ENCODE assay signal across 23 cellular contexts in genomic region chr10:121416071-121416470, GRCh38.
DNase-seq lines count a peak whose midpoint lies in the region; ATAC-seq, FAIRE-seq and TF ChIP-seq lines count a peak whose summit lies in the region.
"Had no signal": no experiment of that assay in that cellular context is flagged by ENCODE, and none has a peak within 500 bp of the region (broad histone marks: within the 10 kb centered on the region; RNA-seq: fewer than 3 reads in every experiment).

No MANE protein-coding gene starts in this region.

- FAIRE-seq in bronchial epithelial cell (lab: Jason Lieb, UNC): no peak
- FAIRE-seq in keratinocyte (lab: Jason Lieb, UNC): peak; percentile 86
- FAIRE-seq: A549, GM12891, GM18507 had no signal

- no peak for TF ChIP-seq CTCF in Caco-2 (IDR thresholded peaks at IDR 0.05; ENCODE audit: insufficient read depth in 1 of 2, low read depth in 1 of 2, low read length in 1 of 2, severe bottlenecking in 1 of 2, unreplicated experiment in 1 of 2)
- TF ChIP-seq CTCF in bronchial epithelial cell (IDR thresholded peaks at IDR 0.05; ENCODE audit: insufficient read depth, low read length, severe bottlenecking): no peak
- no peak for TF ChIP-seq CTCF in keratinocyte (optimal IDR thresholded peaks at IDR 0.05 in 1 of 3, IDR thresholded peaks at IDR 0.05 in 1 of 3, conservative IDR thresholded peaks at IDR 0.05 in 1 of 3; ENCODE audit: extremely low read depth in 1 of 3, insufficient read depth in 2 of 3, low read length in 3 of 3)

- no peak overlapping the region for H3K4me2 ChIP-seq in keratinocyte (ENCODE audit: control insufficient read depth, extremely low read depth, insufficient read depth, low read depth, low read length)
- H3K4me2 ChIP-seq: A549; BLaER1 treated with 17β-estradiol and CSF1 and Interleukin-3, amounts not matched to agents 10 nM and 100 nM; GM23338 had no signal

- POLR2A ChIA-PET in Caco-2 (lab: Charles Lee): interaction anchor here (0.5 kb wide), 1 partner anchor 10 kb away, joined by 3 read pairs; no protein-coding TSS in a partner anchor

- intact Hi-C loops in Caco-2 (cut with micrococcal nuclease; ENCODE audit: unreplicated experiment): no loop called here

- no peak overlapping the region for H3K9ac ChIP-seq in keratinocyte (ENCODE audit: control insufficient read depth, extremely low read depth, insufficient read depth, low read length)
- H3K9ac ChIP-seq: BLaER1 treated with 17β-estradiol and CSF1 and Interleukin-3, amounts not matched to agents 10 nM and 100 nM had no signal

- H3K9me3 ChIP-seq in Caco-2 (no peaks in the 10 kb centered on the region), keratinocyte (ENCODE audit: control insufficient read depth, low read depth, low read length) (no peaks in the 10 kb centered on the region)
- H3K9me3 ChIP-seq: A549, BE2C had no signal

- peaks cover 14% of the 10 kb centered on the region for H3K4me1 Mint-ChIP-seq in Caco-2 (ENCODE audit: low read depth, unreplicated experiment)
- H3K4me1 Mint-ChIP-seq: CD14-positive monocyte; CD8-positive, alpha-beta memory T cell; GM23338 had no signal

- DNase-seq in Caco-2 (no peak), bronchial epithelial cell (ENCODE audit: low read depth) (peak; percentile 63), keratinocyte (ENCODE audit: low read depth, low spot score) (peak; percentile 23), SW480 (ENCODE audit: low spot score) (no peak), NCI-H2227 (lab: John Stamatoyannopoulos, UW; ENCODE audit: unreplicated experiment) (no peak)
- DNase-seq: 8988T; ACHN; AML-193; BE2C; Calu3; CD4-positive, alpha-beta T cell; CD8-positive, alpha-beta memory T cell; DMS53; DMS79 treated with DMSO at 0.1 percent for 48 hours; GF-D8; H9 had no signal

- H3K36me3 Mint-ChIP-seq in Caco-2 (ENCODE audit: insufficient read depth, unreplicated experiment): no peaks in the 10 kb centered on the region
- H3K36me3 Mint-ChIP-seq: CD14-positive monocyte; CD8-positive, alpha-beta memory T cell had no signal

- dilution Hi-C loops in keratinocyte (cut with MboI; ENCODE audit: extremely low pct_ligation_motif_present, low sequenced_read_pairs): no loop called here

- BruUV-seq in Caco-2 (replicated peaks; lab: Mats Ljungman, UMichigan): no TSS peak

- H3K4me3 ChIP-seq in Caco-2 (ENCODE audit: low read depth, low read length) (no peak overlapping the region), bronchial epithelial cell (ENCODE audit: low read depth, low read length) (no peak overlapping the region), keratinocyte (ENCODE audit: control insufficient read depth in 2 of 3, extremely low read depth in 1 of 3, insufficient read depth in 2 of 3, low read depth in 1 of 3, low read length in 3 of 3) (no peak overlapping the region)
- H3K4me3 ChIP-seq: A549; BLaER1 treated with 17β-estradiol and CSF1 and Interleukin-3, amounts not matched to agents 10 nM and 100 nM; GM23338 had no signal

- H3K27me3 ChIP-seq in Caco-2 (replicated peaks; ENCODE audit: control insufficient read depth, insufficient read depth, low read length): no peaks in the 10 kb centered on the region
- H3K27me3 ChIP-seq in bronchial epithelial cell (ENCODE audit: control insufficient read depth, insufficient read depth, low read length): no peaks in the 10 kb centered on the region
- no peaks in the 10 kb centered on the region for H3K27me3 ChIP-seq in keratinocyte (ENCODE audit: control insufficient read depth, extremely low read depth, insufficient read depth, low read length)
- H3K27me3 ChIP-seq: BE2C; BLaER1 treated with 17β-estradiol and CSF1 and Interleukin-3, amounts not matched to agents 10 nM and 100 nM had no signal

- H3K9me1 ChIP-seq in keratinocyte (ENCODE audit: control insufficient read depth, extremely low read depth, insufficient read depth, low read length): no peaks in the 10 kb centered on the region

- no peak overlapping the region for H2AFZ ChIP-seq in keratinocyte (ENCODE audit: control insufficient read depth, low read length)
- H2AFZ ChIP-seq: GM23338 had no signal

- no peaks in the 10 kb centered on the region for H3K27me3 Mint-ChIP-seq in Caco-2 (ENCODE audit: insufficient read depth, unreplicated experiment)
- H3K27me3 Mint-ChIP-seq: CD4-positive, alpha-beta T cell; CD8-positive, alpha-beta memory T cell had no signal

- H3K36me3 ChIP-seq in Caco-2 (ENCODE audit: control insufficient read depth, insufficient read depth, low read length) (no peaks in the 10 kb centered on the region), bronchial epithelial cell (ENCODE audit: control insufficient read depth, insufficient read depth, low read length) (no peaks in the 10 kb centered on the region), keratinocyte (ENCODE audit: control insufficient read depth in 2 of 2, extremely low read depth in 1 of 2, insufficient read depth in 2 of 2, low read length in 2 of 2) (no peaks in the 10 kb centered on the region)
- H3K36me3 ChIP-seq: BE2C; BLaER1 treated with 17β-estradiol and CSF1 and Interleukin-3, amounts not matched to agents 10 nM and 100 nM had no signal

- peaks cover 28% of the 10 kb centered on the region for H3K9me3 Mint-ChIP-seq in Caco-2 (ENCODE audit: unreplicated experiment)
- H3K9me3 Mint-ChIP-seq: CD4-positive, alpha-beta T cell had no signal

- H3K27ac ChIP-seq in keratinocyte (ENCODE audit: control insufficient read depth, insufficient read depth, low read length): no peak overlapping the region
- H3K27ac ChIP-seq: A549; BLaER1 treated with 17β-estradiol and CSF1 and Interleukin-3, amounts not matched to agents 10 nM and 100 nM had no signal

- H4K20me1 ChIP-seq in keratinocyte (ENCODE audit: control insufficient read depth, extremely low read depth, insufficient read depth, low read length): no peaks in the 10 kb centered on the region
- H4K20me1 ChIP-seq: BLaER1 treated with 17β-estradiol and CSF1 and Interleukin-3, amounts not matched to agents 10 nM and 100 nM had no signal

- H3K79me2 ChIP-seq in keratinocyte (ENCODE audit: control insufficient read depth, insufficient read depth, low read length): no peaks in the 10 kb centered on the region

- CTCF ChIA-PET in Caco-2 (lab: Charles Lee): no interaction called here

- no peak overlapping the region for H3K4me3 Mint-ChIP-seq in Caco-2 (ENCODE audit: unreplicated experiment)
- H3K4me3 Mint-ChIP-seq: CD14-positive monocyte; CD4-positive, alpha-beta T cell; CD8-positive, alpha-beta memory T cell; GM23338; H9 had no signal

- peak overlapping the region; percentile 69 for H3K27ac Mint-ChIP-seq in Caco-2 (ENCODE audit: unreplicated experiment)
- H3K27ac Mint-ChIP-seq: CD14-positive monocyte; CD4-positive, alpha-beta T cell; CD8-positive, alpha-beta memory T cell; GM23338; H9 had no signal

- H3K4me1 ChIP-seq in Caco-2 (peaks cover 20% of the 10 kb centered on the region), keratinocyte (ENCODE audit: control insufficient read depth, extremely low read depth, insufficient read depth, low read length) (peaks cover 22% of the 10 kb centered on the region)
- H3K4me1 ChIP-seq: BE2C; BLaER1 treated with 17β-estradiol and CSF1 and Interleukin-3, amounts not matched to agents 10 nM and 100 nM had no signal

- no peak for ATAC-seq in HG03460 (IDR thresholded peaks at IDR 0.05; ENCODE audit: unreplicated experiment)
- ATAC-seq: A549, GM23338 had no signal

Comparison
In these comparisons a context has a peak if more than half of its experiments do, and no peak if none do; other contexts are left out.
1. DNase-seq: peak in bronchial epithelial cell (single experiment) and keratinocyte (single experiment); none in Caco-2 (0 of 2), SW480 (single experiment) and NCI-H2227 (single experiment).